8 cellular contexts compared by ENCODE assay signal in the genomic region with DNA sequence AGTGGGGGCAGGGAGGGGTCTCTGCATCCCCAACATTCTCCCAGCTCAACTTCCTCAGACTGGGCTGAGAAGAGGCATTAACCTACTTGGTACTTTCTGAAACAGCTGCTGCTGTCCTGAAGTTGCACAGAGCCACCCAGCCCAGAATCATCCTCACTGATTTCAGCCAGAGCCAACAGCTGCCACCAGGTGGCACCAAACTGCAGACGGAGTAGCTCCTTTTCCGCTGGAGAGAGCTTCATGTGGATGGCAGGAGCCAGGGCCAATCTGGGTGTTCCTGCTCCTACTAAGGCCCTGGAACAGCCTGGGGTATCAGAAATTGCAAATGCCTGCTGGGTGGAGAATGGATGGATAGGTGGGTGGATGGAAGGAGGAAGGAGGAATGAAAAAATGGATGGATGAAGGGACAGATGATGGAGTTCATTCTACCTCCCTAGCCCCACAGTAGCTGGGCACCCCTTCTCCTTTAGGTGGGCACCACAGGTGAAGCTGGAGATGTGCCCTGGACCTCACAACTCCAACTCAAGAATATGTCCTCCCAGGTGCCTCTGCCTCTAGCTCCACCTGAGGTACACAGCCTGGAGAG. TPM values are rescaled to one million over a fixed set of nuclear protein-coding genes. Genes with fewer than 3 reads are reported as not detected.
DNase-seq lines count a peak whose midpoint lies in the region; ATAC-seq, FAIRE-seq and TF ChIP-seq lines count a peak whose summit lies in the region.

No MANE protein-coding gene starts in this region.

- no peak for FAIRE-seq in pancreas (lab: Jason Lieb, UNC)

- DNase-seq in NCI-H2081 (lab: John Stamatoyannopoulos, UW), result peak; percentile 55 to 58
- DNase-seq in NCI-H2081 treated with DMSO at 0.1 percent for 48 hours (lab: John Stamatoyannopoulos, UW), result no peak
- peak; percentile 79 for DNase-seq in HuH-7 (ENCODE audit: low spot score)
- DNase-seq in RWPE1 (ENCODE audit: low spot score), result peak; percentile 79
- DNase-seq in activated T-helper 9 cell treated with anti-CD3 and anti-CD28 coated beads, Interleukin-2, amount 50 U/mL, for 16 hours (ENCODE audit: low read depth), result peak; percentile 50
- DNase-seq in foreskin melanocyte, result peak; percentile 54
- peak; percentile 71 to 95 (median 84) for DNase-seq in pancreas
- peak; percentile 65 to 84 for DNase-seq in tibial nerve (ENCODE audit: low spot score in 2 of 2)

- peak; percentile 53 to 80 (median 69) for ATAC-seq in pancreas

- H3K9me3 ChIP-seq in pancreas (no peaks in the 10 kb centered on the region), tibial nerve (no peaks in the 10 kb centered on the region)

- intact Hi-C loops in pancreas (cut with DNase I), result loop anchor here in 2 of 3 donors (5.0 to 10.0 kb wide), 2 partner anchors 107 to 110 kb away; no protein-coding TSS in a partner anchor

- CTCF ChIA-PET in RWPE1 (lab: Yijun Ruan, JAX), result interaction anchor here (0.5 to 2.8 kb wide), 15 partner anchors 10 to 130 kb away, joined by 3 to 22 read pairs (median 6); no protein-coding TSS in a partner anchor

- H3K27me3 ChIP-seq in pancreas (no peaks in the 10 kb centered on the region), tibial nerve (peaks cover 0 to 23% of the 10 kb centered on the region in 2 donors)

- TF ChIP-seq EP300 in tibial nerve (IDR thresholded peaks at IDR 0.05), result no peak

- no peak overlapping the region for H3K27ac ChIP-seq in RWPE1
- H3K27ac ChIP-seq in pancreas, result no peak overlapping the region
- H3K27ac ChIP-seq in tibial nerve, result no peak overlapping the region

- WGBS in pancreas, 2 donors, result 0 to 2% methylated on average over 2 of the region's 2 CpGs
- WGBS in tibial nerve, 2 donors, result 0 to 8% methylated on average over 2 of the region's 2 CpGs

- H3K4me3 ChIP-seq in pancreas (no peak overlapping the region), tibial nerve (no peak overlapping the region)

- no peak for TF ChIP-seq POLR2A in tibial nerve (IDR thresholded peaks at IDR 0.05)

- POLR2A ChIA-PET in RWPE1 (lab: Yijun Ruan, JAX; ENCODE audit: low non-redundant PET), result no interaction called here

- H3K36me3 ChIP-seq in pancreas, result no peaks in the 10 kb centered on the region
- no peaks in the 10 kb centered on the region for H3K36me3 ChIP-seq in tibial nerve

- H3K4me1 ChIP-seq in pancreas, result peaks cover 19 to 28% (median 21%) of the 10 kb centered on the region in 3 donors
- H3K4me1 ChIP-seq in tibial nerve, result no peaks in the 10 kb centered on the region

- peak; percentile 85 for TF ChIP-seq CTCF in RWPE1 (conservative IDR thresholded peaks at IDR 0.05; ENCODE audit: low read depth)
- peak; percentile 77 to 94 (median 90) for TF ChIP-seq CTCF in pancreas (IDR thresholded peaks at IDR 0.05)
- peak; percentile 69 to 86 (median 78) for TF ChIP-seq CTCF in tibial nerve (IDR thresholded peaks at IDR 0.05)

RNA-seq across cellular contexts. Expression of gene DRGX, which starts 11.8 kb away (rescaled TPM):
- total RNA-seq in pancreas, result not detected
- polyA plus RNA-seq in pancreas, result not detected
- not detected for total RNA-seq in tibial nerve
